8 cellular contexts compared by ENCODE assay signal in the genomic region with DNA sequence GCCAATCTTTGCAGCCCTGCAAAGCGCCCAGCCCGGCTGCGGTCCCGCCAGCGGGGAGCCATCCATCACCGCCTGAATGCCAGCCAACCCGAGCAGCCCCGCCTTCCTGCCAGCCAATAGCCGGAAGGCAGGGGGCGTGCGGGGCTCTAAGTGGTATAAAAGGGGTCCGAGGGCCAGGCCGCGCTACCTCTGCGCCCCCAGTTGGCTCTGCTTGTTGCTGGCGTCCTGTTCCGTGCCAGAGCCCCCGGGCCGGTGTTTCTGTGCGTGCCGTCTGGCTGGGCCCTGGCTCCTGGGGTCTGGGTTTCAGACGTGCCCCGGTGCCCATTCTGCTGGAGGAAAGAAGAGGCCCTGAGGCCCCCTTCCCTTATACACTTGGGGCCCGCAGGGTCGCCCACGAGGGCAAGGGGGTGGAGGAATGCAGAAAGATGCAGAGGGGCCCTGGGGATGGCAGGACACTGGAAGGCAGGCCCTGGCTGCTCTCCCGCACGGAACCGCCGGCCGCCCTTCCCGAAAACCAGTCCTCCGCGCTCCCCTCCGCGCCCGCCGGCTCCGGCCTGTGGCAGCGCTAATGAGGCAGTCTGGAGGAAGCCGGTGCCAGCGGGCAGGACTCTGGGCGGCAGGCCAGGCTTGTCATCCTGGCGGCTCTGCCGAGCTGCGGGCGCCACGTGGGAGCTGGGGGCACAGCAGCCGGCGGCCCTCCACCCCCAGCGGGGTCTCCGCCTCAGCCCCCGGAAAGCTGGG. TPM values are rescaled to one million over a fixed set of nuclear protein-coding genes. Genes with fewer than 3 reads are reported as not detected.
DNase-seq lines count a peak whose midpoint lies in the region; ATAC-seq lines count a peak whose summit lies in the region.

No MANE protein-coding gene starts in this region.

- H3K4me3 ChIP-seq in iPS DF 6.9 (ENCODE audit: low read length), result peak overlapping the region; percentile 41; the same call in 1 of the 2 replicates

- H3K9me3 ChIP-seq in T-helper 17 cell (ENCODE audit: control insufficient read depth, low read length, poor library complexity, severe bottlenecking) (no peaks in the 10 kb centered on the region), iPS DF 6.9 (ENCODE audit: control insufficient read depth, insufficient read depth, low read length) (no peaks in the 10 kb centered on the region)

- H3K4me1 ChIP-seq in iPS DF 6.9 (ENCODE audit: control insufficient read depth, insufficient read depth, low read length), result peaks cover 4% of the 10 kb centered on the region; the same call in 1 of the 2 replicates

- H3K27ac ChIP-seq in iPS DF 6.9 (ENCODE audit: low read length), result no peak overlapping the region

- DNase-seq in G401 (ENCODE audit: low spot score), result peak; percentile 85
- DNase-seq in NCI-H1436 (lab: John Stamatoyannopoulos, UW), result peak; percentile 92
- peak; percentile 29 to 43 (median 38) for DNase-seq in T-helper 17 cell
- peak; percentile 69 to 86 for DNase-seq in T47D (ENCODE audit: low read depth in 1 of 2, low spot score in 1 of 2)
- no peak for DNase-seq in iPS DF 6.9 (ENCODE audit: low read depth, low spot score)
- peak; percentile 84 for DNase-seq in putamen (ENCODE audit: low spot score)

- H3K36me3 Mint-ChIP-seq in T-helper 17 cell (ENCODE audit: low read depth), result peaks cover 2% of the 10 kb centered on the region

- H3K36me3 ChIP-seq in iPS DF 6.9 (ENCODE audit: control insufficient read depth, insufficient read depth, low read length), result no peaks in the 10 kb centered on the region

- no CpG with 5 or more reads among the region's 53 CpGs for WGBS in iPS DF 6.9 (ENCODE audit: insufficient coverage, insufficient read length)

- no peak overlapping the region for H3K27ac Mint-ChIP-seq in T-helper 17 cell

- peak overlapping the region; percentile 97 for H3K4me3 Mint-ChIP-seq in T-helper 17 cell

- H3K4me1 Mint-ChIP-seq in T-helper 17 cell, result peaks cover 33% of the 10 kb centered on the region

- in situ Hi-C loops in G401 (cut with HindIII; ENCODE audit: low sequenced_read_pairs) (no loop called here), T47D (cut with HindIII; ENCODE audit: low pct_unique_long_range_greater_than_20kb, low sequenced_read_pairs) (no loop called here)

- no peaks in the 10 kb centered on the region for H3K27me3 Mint-ChIP-seq in T-helper 17 cell

- no peak for ATAC-seq in T-helper 17 cell
- no peak for ATAC-seq in GM21423 (IDR thresholded peaks at IDR 0.05; ENCODE audit: unreplicated experiment)
- no peak for ATAC-seq in GM21390 (IDR thresholded peaks at IDR 0.05; ENCODE audit: unreplicated experiment)

- H3K27me3 ChIP-seq in iPS DF 6.9 (ENCODE audit: control insufficient read depth, insufficient read depth, low read length), result peaks cover 7% of the 10 kb centered on the region; the same call in 1 of the 2 replicates

RNA-seq across cellular contexts. Expression of a gene that starts 14.0 kb away (rescaled TPM):
- total RNA-seq in G401 (2014; rRNA removed; shearing (Covaris generic)), result not detected in 2 replicates
- 1 to 10 TPM in 1 of 2 donors, not detected in 1; 1.0 TPM for total RNA-seq in T-helper 17 cell

RNA-seq across cellular contexts. Expression of a gene that starts 24.6 kb away (rescaled TPM):
- total RNA-seq in G401 (2014; rRNA removed; shearing (Covaris generic)), result 19.5 and 21.3 TPM in 2 replicates
- total RNA-seq in T-helper 17 cell, result 10 to 100 TPM; 41.2 to 42.2 TPM

RNA-seq across cellular contexts. Expression of a gene that starts 52.7 kb away (rescaled TPM):
- 101 and 129 TPM in 2 replicates for total RNA-seq in G401 (2014; rRNA removed; shearing (Covaris generic))
- total RNA-seq in T-helper 17 cell, result 100 to 1,000 TPM; 228 to 231 TPM
